1 cellular context compared by ENCODE assay signal in the genomic region with DNA sequence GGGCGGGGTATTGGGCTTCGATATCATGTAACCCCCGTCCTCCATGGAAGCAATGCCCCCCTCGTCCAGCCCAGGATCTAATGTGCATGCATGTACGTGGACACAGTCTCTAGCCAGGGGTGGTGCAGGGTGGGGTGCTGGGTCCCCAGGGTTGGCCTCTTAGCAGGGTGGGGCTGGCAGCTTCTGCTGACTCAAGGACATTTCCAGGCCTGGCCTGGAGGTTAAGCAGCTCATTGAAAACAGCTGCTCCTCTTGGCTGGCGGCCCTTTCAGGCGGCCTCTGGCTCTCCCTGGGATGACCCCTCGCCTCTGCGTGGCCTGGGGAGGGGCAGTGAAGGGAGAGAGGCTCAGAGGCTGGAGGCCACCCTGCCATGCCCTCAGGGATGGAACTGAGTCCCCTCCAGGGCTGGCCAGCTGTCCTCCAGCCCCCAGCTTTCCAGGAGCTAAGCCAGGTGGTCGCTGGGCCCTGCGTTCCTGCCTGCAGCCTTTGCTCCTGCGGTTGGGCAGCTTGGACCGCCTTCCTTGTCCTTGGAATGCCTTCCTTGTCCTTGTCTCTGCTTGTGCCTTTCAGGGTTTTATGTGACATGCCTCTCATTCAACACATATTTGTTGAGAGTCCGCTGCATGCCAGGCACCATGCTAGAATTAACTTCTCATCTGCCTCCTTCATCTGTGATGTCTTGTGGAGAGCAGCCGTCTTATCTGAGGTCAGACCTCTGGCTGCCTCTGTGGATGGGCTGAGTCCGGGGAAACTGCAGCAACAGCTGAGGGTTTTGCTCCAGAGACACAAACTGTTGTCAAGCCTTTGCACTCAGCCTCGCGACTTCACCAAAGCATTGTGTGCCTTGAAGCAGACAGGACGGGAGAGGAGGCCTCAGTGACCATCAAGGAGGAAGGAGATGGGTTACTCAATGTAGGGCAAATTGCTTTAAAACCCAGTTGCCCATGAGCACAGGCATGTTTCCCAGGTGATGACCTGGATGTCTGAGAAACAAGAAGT.
TF ChIP-seq lines count a peak whose summit lies in the region.

No MANE protein-coding gene starts in this region.

TF ChIP-seq in H1, 55 proteins besides CTCF, POLR2A, EP300 and RAD21 (continued from another document):
- TF ChIP-seq, protein P1, sequence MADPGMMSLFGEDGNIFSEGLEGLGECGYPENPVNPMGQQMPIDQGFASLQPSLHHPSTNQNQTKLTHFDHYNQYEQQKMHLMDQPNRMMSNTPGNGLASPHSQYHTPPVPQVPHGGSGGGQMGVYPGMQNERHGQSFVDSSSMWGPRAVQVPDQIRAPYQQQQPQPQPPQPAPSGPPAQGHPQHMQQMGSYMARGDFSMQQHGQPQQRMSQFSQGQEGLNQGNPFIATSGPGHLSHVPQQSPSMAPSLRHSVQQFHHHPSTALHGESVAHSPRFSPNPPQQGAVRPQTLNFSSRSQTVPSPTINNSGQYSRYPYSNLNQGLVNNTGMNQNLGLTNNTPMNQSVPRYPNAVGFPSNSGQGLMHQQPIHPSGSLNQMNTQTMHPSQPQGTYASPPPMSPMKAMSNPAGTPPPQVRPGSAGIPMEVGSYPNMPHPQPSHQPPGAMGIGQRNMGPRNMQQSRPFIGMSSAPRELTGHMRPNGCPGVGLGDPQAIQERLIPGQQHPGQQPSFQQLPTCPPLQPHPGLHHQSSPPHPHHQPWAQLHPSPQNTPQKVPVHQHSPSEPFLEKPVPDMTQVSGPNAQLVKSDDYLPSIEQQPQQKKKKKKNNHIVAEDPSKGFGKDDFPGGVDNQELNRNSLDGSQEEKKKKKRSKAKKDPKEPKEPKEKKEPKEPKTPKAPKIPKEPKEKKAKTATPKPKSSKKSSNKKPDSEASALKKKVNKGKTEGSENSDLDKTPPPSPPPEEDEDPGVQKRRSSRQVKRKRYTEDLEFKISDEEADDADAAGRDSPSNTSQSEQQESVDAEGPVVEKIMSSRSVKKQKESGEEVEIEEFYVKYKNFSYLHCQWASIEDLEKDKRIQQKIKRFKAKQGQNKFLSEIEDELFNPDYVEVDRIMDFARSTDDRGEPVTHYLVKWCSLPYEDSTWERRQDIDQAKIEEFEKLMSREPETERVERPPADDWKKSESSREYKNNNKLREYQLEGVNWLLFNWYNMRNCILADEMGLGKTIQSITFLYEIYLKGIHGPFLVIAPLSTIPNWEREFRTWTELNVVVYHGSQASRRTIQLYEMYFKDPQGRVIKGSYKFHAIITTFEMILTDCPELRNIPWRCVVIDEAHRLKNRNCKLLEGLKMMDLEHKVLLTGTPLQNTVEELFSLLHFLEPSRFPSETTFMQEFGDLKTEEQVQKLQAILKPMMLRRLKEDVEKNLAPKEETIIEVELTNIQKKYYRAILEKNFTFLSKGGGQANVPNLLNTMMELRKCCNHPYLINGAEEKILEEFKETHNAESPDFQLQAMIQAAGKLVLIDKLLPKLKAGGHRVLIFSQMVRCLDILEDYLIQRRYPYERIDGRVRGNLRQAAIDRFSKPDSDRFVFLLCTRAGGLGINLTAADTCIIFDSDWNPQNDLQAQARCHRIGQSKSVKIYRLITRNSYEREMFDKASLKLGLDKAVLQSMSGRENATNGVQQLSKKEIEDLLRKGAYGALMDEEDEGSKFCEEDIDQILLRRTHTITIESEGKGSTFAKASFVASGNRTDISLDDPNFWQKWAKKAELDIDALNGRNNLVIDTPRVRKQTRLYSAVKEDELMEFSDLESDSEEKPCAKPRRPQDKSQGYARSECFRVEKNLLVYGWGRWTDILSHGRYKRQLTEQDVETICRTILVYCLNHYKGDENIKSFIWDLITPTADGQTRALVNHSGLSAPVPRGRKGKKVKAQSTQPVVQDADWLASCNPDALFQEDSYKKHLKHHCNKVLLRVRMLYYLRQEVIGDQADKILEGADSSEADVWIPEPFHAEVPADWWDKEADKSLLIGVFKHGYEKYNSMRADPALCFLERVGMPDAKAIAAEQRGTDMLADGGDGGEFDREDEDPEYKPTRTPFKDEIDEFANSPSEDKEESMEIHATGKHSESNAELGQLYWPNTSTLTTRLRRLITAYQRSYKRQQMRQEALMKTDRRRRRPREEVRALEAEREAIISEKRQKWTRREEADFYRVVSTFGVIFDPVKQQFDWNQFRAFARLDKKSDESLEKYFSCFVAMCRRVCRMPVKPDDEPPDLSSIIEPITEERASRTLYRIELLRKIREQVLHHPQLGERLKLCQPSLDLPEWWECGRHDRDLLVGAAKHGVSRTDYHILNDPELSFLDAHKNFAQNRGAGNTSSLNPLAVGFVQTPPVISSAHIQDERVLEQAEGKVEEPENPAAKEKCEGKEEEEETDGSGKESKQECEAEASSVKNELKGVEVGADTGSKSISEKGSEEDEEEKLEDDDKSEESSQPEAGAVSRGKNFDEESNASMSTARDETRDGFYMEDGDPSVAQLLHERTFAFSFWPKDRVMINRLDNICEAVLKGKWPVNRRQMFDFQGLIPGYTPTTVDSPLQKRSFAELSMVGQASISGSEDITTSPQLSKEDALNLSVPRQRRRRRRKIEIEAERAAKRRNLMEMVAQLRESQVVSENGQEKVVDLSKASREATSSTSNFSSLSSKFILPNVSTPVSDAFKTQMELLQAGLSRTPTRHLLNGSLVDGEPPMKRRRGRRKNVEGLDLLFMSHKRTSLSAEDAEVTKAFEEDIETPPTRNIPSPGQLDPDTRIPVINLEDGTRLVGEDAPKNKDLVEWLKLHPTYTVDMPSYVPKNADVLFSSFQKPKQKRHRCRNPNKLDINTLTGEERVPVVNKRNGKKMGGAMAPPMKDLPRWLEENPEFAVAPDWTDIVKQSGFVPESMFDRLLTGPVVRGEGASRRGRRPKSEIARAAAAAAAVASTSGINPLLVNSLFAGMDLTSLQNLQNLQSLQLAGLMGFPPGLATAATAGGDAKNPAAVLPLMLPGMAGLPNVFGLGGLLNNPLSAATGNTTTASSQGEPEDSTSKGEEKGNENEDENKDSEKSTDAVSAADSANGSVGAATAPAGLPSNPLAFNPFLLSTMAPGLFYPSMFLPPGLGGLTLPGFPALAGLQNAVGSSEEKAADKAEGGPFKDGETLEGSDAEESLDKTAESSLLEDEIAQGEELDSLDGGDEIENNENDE (IDR thresholded peaks at IDR 0.05; ENCODE audit: insufficient replicate concordance, low read length): no peak
- TF ChIP-seq, protein P2, sequence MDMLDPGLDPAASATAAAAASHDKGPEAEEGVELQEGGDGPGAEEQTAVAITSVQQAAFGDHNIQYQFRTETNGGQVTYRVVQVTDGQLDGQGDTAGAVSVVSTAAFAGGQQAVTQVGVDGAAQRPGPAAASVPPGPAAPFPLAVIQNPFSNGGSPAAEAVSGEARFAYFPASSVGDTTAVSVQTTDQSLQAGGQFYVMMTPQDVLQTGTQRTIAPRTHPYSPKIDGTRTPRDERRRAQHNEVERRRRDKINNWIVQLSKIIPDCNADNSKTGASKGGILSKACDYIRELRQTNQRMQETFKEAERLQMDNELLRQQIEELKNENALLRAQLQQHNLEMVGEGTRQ (IDR thresholded peaks at IDR 0.05; ENCODE audit: low read length): no peak
- TF ChIP-seq SP1 (IDR thresholded peaks at IDR 0.05; ENCODE audit: low read depth, low read length): no peak
